ENCODE assay signal across 28 cellular contexts in the genomic region with DNA sequence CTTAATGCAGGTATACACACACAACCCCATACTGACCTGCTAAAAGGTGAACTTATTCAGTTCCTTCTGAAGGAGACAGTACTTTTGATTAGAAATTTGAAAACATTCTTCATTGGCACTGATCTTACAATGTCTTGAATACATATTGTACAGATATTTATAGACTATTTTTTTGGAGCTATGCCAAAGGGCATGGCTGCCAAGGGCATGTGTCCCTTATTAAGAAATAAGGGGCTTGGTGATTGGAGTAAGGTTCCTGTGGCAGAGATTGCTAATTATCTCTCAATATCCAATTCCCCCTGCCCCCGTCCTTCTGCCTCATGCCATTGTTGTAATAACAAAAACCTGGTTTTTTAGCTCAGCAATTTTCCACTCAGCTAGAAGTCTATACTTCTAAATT.
"Had no signal": no experiment of that assay in that cellular context is flagged by ENCODE, and none has a peak within 500 bp of the region (broad histone marks: within the 10 kb centered on the region; RNA-seq: fewer than 3 reads in every experiment).

No MANE protein-coding gene starts in this region.

- H3K27me3 Mint-ChIP-seq: activated CD4-positive, alpha-beta memory T cell treated with anti-CD3 and anti-CD28 coated beads for 36 hours; activated CD4-positive, alpha-beta T cell treated with anti-CD3 and anti-CD28 coated beads for 36 hours; activated CD4-positive, alpha-beta T cell treated with anti-CD3 and anti-CD28 coated beads, Interleukin-2, amount 10 ng/mL, durations not matched to agents 24 days and 14 days; activated CD8-positive, alpha-beta memory T cell treated with anti-CD3 and anti-CD28 coated beads, Interleukin-2, amount 10 ng/mL, durations not matched to agents 7 days and 5 days; activated naive CD4-positive, alpha-beta T cell treated with anti-CD3 and anti-CD28 coated beads, Interleukin-2, amount 50 U/mL, for 24 hours; activated naive CD8-positive, alpha-beta T cell treated with anti-CD3 and anti-CD28 coated beads, Interleukin-2, amount 10 ng/mL, durations not matched to agents 7 days and 5 days had no signal

- H3K27ac Mint-ChIP-seq: activated CD4-positive, alpha-beta memory T cell treated with anti-CD3 and anti-CD28 coated beads for 36 hours; activated CD4-positive, alpha-beta T cell treated with anti-CD3 and anti-CD28 coated beads for 36 hours; activated CD4-positive, alpha-beta T cell treated with anti-CD3 and anti-CD28 coated beads, Interleukin-2, amount 10 ng/mL, durations not matched to agents 24 days and 14 days; activated CD8-positive, alpha-beta memory T cell treated with anti-CD3 and anti-CD28 coated beads, Interleukin-2, amount 10 ng/mL, durations not matched to agents 7 days and 5 days; activated CD8-positive, alpha-beta T cell treated with anti-CD3 and anti-CD28 coated beads, Interleukin-2, amount 10 ng/mL, durations not matched to agents 7 days and 5 days; activated naive CD4-positive, alpha-beta T cell treated with anti-CD3 and anti-CD28 coated beads for 36 hours; activated naive CD8-positive, alpha-beta T cell treated with anti-CD3 and anti-CD28 coated beads, Interleukin-2, amount 10 ng/mL, durations not matched to agents 7 days and 5 days; activated T-helper 1 cell treated with anti-CD3 and anti-CD28 coated beads, Interleukin-12 subunit alpha, Interleukin-12 subunit beta, Interleukin-2, Interleukin-4 antibody, amounts not matched to agents 30 ng/mL and 10 ng/mL and 1 ng/mL, durations not matched to agents 14 hours and 24 hours and 36 hours; activated T-helper 2 cell treated with anti-CD3 and anti-CD28 coated beads, Interferon-gamma antibody, Interleukin-2, Interleukin-4, amounts not matched to agents 10 μg/mL and 5 μg/mL and 100 μg/mL, durations not matched to agents 14 hours and 24 hours and 36 hours had no signal

- DNase-seq: activated CD4-positive, alpha-beta memory T cell treated with anti-CD3 and anti-CD28 coated beads for 36 hours; activated CD4-positive, alpha-beta T cell treated with anti-CD3 and anti-CD28 coated beads for 36 hours; activated CD4-positive, alpha-beta T cell treated with anti-CD3 and anti-CD28 coated beads, Interleukin-2, amount 10 ng/mL, durations not matched to agents 24 days and 14 days; activated CD4-positive, CD25-positive, alpha-beta regulatory T cell; activated CD4-positive, CD25-positive, alpha-beta regulatory T cell treated with anti-CD3 and anti-CD28 coated beads, Interleukin-2, amount 50 U/mL, for 72 hours; activated CD8-positive, alpha-beta memory T cell treated with anti-CD3 and anti-CD28 coated beads, Interleukin-2, amount 10 ng/mL, durations not matched to agents 7 days and 5 days; activated CD8-positive, alpha-beta memory T cell treated with anti-CD3 and anti-CD28 coated beads, Interleukin-2, amount 50 U/mL, for 4 hours; activated CD8-positive, alpha-beta T cell treated with anti-CD3 and anti-CD28 coated beads, Interleukin-2, amount 10 ng/mL, durations not matched to agents 7 days and 5 days; activated effector memory CD4-positive, alpha-beta T cell treated with anti-CD3 and anti-CD28 coated beads, Interleukin-2, amount 50 U/mL, for 16 hours; activated naive CD4-positive, alpha-beta T cell treated with anti-CD3 and anti-CD28 coated beads for 36 hours; activated naive CD8-positive, alpha-beta T cell treated with anti-CD3 and anti-CD28 coated beads, Interleukin-2, amount 10 ng/mL, durations not matched to agents 7 days and 5 days; activated T-cell treated with anti-CD3 and anti-CD28 coated beads, Interleukin-2, amount 50 U/mL, for 1 hour; activated T-cell treated with anti-CD3 and anti-CD28 coated beads, Interleukin-2, amount 50 U/mL, for 48 hours; amniotic stem cell; anterior cingulate cortex; brain microvascular endothelial cell; central memory CD4-positive, alpha-beta T cell; cerebellar nuclear complex; colonic mucosa; effector CD8-positive, alpha-beta T cell; esophagus squamous epithelium; foreskin fibroblast; head of caudate nucleus; T-helper 2 cell had no signal

- H3K4me3 Mint-ChIP-seq: activated CD4-positive, alpha-beta memory T cell treated with anti-CD3 and anti-CD28 coated beads for 36 hours; activated CD4-positive, alpha-beta T cell treated with anti-CD3 and anti-CD28 coated beads for 36 hours; activated CD4-positive, alpha-beta T cell treated with anti-CD3 and anti-CD28 coated beads, Interleukin-2, amount 10 ng/mL, durations not matched to agents 24 days and 14 days; activated CD8-positive, alpha-beta memory T cell treated with anti-CD3 and anti-CD28 coated beads, Interleukin-2, amount 10 ng/mL, durations not matched to agents 7 days and 5 days; activated CD8-positive, alpha-beta T cell treated with anti-CD3 and anti-CD28 coated beads, Interleukin-2, amount 10 ng/mL, durations not matched to agents 7 days and 5 days; activated naive CD4-positive, alpha-beta T cell treated with anti-CD3 and anti-CD28 coated beads for 36 hours; activated naive CD4-positive, alpha-beta T cell treated with anti-CD3 and anti-CD28 coated beads, Interleukin-2, amount 50 U/mL, for 24 hours; activated naive CD8-positive, alpha-beta T cell treated with anti-CD3 and anti-CD28 coated beads, Interleukin-2, amount 10 ng/mL, durations not matched to agents 7 days and 5 days; activated T-helper 1 cell treated with anti-CD3 and anti-CD28 coated beads, Interleukin-12 subunit alpha, Interleukin-12 subunit beta, Interleukin-2, Interleukin-4 antibody, amounts not matched to agents 30 ng/mL and 10 ng/mL and 1 ng/mL, durations not matched to agents 14 hours and 24 hours and 36 hours had no signal

- H3K36me3 ChIP-seq: brain microvascular endothelial cell, colonic mucosa had no signal

- H3K27me3 ChIP-seq: brain microvascular endothelial cell, colonic mucosa, esophagus squamous epithelium had no signal

- H3K27ac ChIP-seq: brain microvascular endothelial cell, colonic mucosa, epithelial cell of prostate, esophagus squamous epithelium had no signal

- H3K4me3 ChIP-seq: colonic mucosa, esophagus squamous epithelium had no signal

- H3K9me3 Mint-ChIP-seq: activated CD4-positive, alpha-beta memory T cell treated with anti-CD3 and anti-CD28 coated beads for 36 hours; activated CD4-positive, alpha-beta T cell treated with anti-CD3 and anti-CD28 coated beads, Interleukin-2, amount 10 ng/mL, durations not matched to agents 24 days and 14 days; activated T-helper 2 cell treated with anti-CD3 and anti-CD28 coated beads, Interferon-gamma antibody, Interleukin-2, Interleukin-4, amounts not matched to agents 10 μg/mL and 5 μg/mL and 100 μg/mL, durations not matched to agents 14 hours and 24 hours and 36 hours had no signal

- H3K9me3 ChIP-seq: colonic mucosa, esophagus squamous epithelium had no signal

- ATAC-seq: activated CD4-positive, alpha-beta T cell treated with anti-CD3 and anti-CD28 coated beads for 36 hours; activated CD8-positive, alpha-beta memory T cell treated with anti-CD3 and anti-CD28 coated beads, Interleukin-2, amount 10 ng/mL, durations not matched to agents 7 days and 5 days; activated CD8-positive, alpha-beta T cell treated with anti-CD3 and anti-CD28 coated beads, Interleukin-2, amount 10 ng/mL, durations not matched to agents 7 days and 5 days had no signal

- H3K4me1 ChIP-seq: colonic mucosa, esophagus squamous epithelium had no signal
